26 cellular contexts compared by ENCODE assay signal in genomic region chr1:221644663-221645258, GRCh38.
DNase-seq lines count a peak whose midpoint lies in the region; ATAC-seq and TF ChIP-seq lines count a peak whose summit lies in the region.
"Had no signal": no experiment of that assay in that cellular context is flagged by ENCODE, and none has a peak within 500 bp of the region (broad histone marks: within the 10 kb centered on the region; RNA-seq: fewer than 3 reads in every experiment).

No MANE protein-coding gene starts in this region.

- DNase-seq in NCI-H1417 (lab: John Stamatoyannopoulos, UW) (peak in 2 of 3 experiments; percentile 12 to 38), NCI-H1417 treated with DMSO at 0.1 percent for 48 hours (lab: John Stamatoyannopoulos, UW) (no peak), erythroblast (lab: John Stamatoyannopoulos, UW) (no peak), SW480 (ENCODE audit: low spot score) (no peak)
- DNase-seq: activated CD8-positive, alpha-beta T cell treated with anti-CD3 and anti-CD28 coated beads for 36 hours; activated naive CD4-positive, alpha-beta T cell treated with anti-CD3 and anti-CD28 coated beads for 36 hours; activated T-cell treated with anti-CD3 and anti-CD28 coated beads, Interleukin-2, amount 50 U/mL, for 24 hours; AML-193; aorta; cerebellar nuclear complex; effector memory CD4-positive, alpha-beta T cell; left colon; midbrain; NCI-H1105 treated with DMSO at 0.1 percent for 48 hours; NCI-H526; OCI-M1; psoas muscle; SHP77; T-helper 1 cell; upper lobe of right lung had no signal

- no peak for TF ChIP-seq POLR2A in erythroblast (IDR thresholded peaks at IDR 0.05; ENCODE audit: low read length)

- H3K36me3 ChIP-seq in neural cell (ENCODE audit: insufficient read depth, low read length), result no peaks in the 10 kb centered on the region
- H3K36me3 ChIP-seq: upper lobe of right lung had no signal

- peaks cover 11% of the 10 kb centered on the region for H3F3A ChIP-seq in neural cell (ENCODE audit: insufficient read depth, low read length, poor library complexity, severe bottlenecking)

- ATAC-seq in GM21423 (IDR thresholded peaks at IDR 0.05; ENCODE audit: unreplicated experiment) (peak; percentile 38), HG03066 (IDR thresholded peaks at IDR 0.05; ENCODE audit: low read depth, unreplicated experiment) (peak; percentile 46), GM18873 (IDR thresholded peaks at IDR 0.05; ENCODE audit: low FRiP score, unreplicated experiment) (no peak)
- ATAC-seq: activated CD8-positive, alpha-beta T cell treated with anti-CD3 and anti-CD28 coated beads for 36 hours; HCT116; left colon; psoas muscle; upper lobe of right lung had no signal

- peak overlapping the region; percentile 68 for H3K27ac ChIP-seq in neural cell (ENCODE audit: low read length)
- H3K27ac ChIP-seq: 22Rv1, psoas muscle, upper lobe of right lung had no signal

- TF ChIP-seq RAD21 in neural cell (conservative IDR thresholded peaks at IDR 0.05), result no peak

- no peak for TF ChIP-seq CTCF in neural cell (IDR thresholded peaks at IDR 0.05; ENCODE audit: poor library complexity, severe bottlenecking)

- H3K27me3 ChIP-seq in neural cell (ENCODE audit: insufficient read depth, low read depth, low read length), result no peaks in the 10 kb centered on the region
- H3K27me3 ChIP-seq: upper lobe of right lung had no signal

- TF ChIP-seq EP300 in neural cell (conservative IDR thresholded peaks at IDR 0.05; ENCODE audit: poor library complexity, severe bottlenecking), result peak; percentile 87

- no peaks in the 10 kb centered on the region for H4K20me1 ChIP-seq in neural cell (ENCODE audit: insufficient read depth)

- H3K9ac ChIP-seq in neural cell (ENCODE audit: low read length), result peak overlapping the region; percentile 21

- no peak overlapping the region for H2AFZ ChIP-seq in neural cell (ENCODE audit: low read depth, low read length)

- no peaks in the 10 kb centered on the region for H3K9me2 ChIP-seq in neural cell (ENCODE audit: insufficient read depth, low read length)

- H3K9me3 ChIP-seq in neural cell (ENCODE audit: low read length), result no peaks in the 10 kb centered on the region
- H3K9me3 ChIP-seq: psoas muscle, upper lobe of right lung had no signal

- H3K4me3 ChIP-seq in neural cell (ENCODE audit: low read length), result peak overlapping the region; percentile 27
- H3K4me3 ChIP-seq: psoas muscle, upper lobe of right lung had no signal

- H3K79me2 ChIP-seq in neural cell (replicated peaks; ENCODE audit: insufficient read depth, low read length), result no peaks in the 10 kb centered on the region

- no peak overlapping the region for H3K4me2 ChIP-seq in neural cell (ENCODE audit: low read length)

TF ChIP-seq in neural cell, 6 proteins besides CTCF, POLR2A, EP300 and RAD21:
- TF ChIP-seq SMC3 (conservative IDR thresholded peaks at IDR 0.05; ENCODE audit: poor library complexity) (peak; percentile 20), REST (IDR thresholded peaks at IDR 0.05; ENCODE audit: borderline replicate concordance) (peak; percentile 73), MXI1 (conservative IDR thresholded peaks at IDR 0.05; ENCODE audit: poor library complexity, severe bottlenecking) (no peak), POLR2AphosphoS5 (IDR thresholded peaks at IDR 0.05) (peak; percentile 89)

Comparison
In these comparisons a context has a peak if more than half of its experiments do, and no peak if none do; other contexts are left out.
1. DNase-seq: peak in NCI-H1417 (2 of 3); none in NCI-H1417 treated with DMSO at 0.1 percent for 48 hours (single experiment), erythroblast (0 of 2) and SW480 (single experiment).